Comparison of ENCODE assay signal across 1 cellular context in genomic region chr14:71638523-71639196, GRCh38.
TF ChIP-seq lines count a peak whose summit lies in the region.

No MANE protein-coding gene starts in this region.

TF ChIP-seq in GM12878, 131 proteins besides CTCF, POLR2A, EP300 and RAD21:
- TF ChIP-seq, protein P1, sequence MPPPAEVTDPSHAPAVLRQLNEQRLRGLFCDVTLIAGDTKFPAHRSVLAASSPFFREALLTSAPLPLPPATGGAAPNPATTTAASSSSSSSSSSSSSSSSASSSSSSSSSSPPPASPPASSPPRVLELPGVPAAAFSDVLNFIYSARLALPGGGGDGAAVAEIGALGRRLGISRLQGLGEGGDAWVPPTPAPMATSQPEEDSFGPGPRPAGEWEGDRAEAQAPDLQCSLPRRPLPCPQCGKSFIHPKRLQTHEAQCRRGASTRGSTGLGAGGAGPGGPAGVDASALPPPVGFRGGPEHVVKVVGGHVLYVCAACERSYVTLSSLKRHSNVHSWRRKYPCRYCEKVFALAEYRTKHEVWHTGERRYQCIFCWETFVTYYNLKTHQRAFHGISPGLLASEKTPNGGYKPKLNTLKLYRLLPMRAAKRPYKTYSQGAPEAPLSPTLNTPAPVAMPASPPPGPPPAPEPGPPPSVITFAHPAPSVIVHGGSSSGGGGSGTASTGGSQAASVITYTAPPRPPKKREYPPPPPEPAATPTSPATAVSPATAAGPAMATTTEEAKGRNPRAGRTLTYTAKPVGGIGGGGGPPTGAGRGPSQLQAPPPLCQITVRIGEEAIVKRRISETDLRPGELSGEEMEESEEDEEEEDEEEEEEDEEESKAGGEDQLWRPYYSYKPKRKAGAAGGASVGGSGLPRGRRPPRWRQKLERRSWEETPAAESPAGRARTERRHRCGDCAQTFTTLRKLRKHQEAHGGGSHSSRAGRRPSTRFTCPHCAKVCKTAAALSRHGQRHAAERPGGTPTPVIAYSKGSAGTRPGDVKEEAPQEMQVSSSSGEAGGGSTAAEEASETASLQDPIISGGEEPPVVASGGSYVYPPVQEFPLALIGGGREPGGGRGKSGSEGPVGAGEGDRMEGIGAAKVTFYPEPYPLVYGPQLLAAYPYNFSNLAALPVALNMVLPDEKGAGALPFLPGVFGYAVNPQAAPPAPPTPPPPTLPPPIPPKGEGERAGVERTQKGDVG (CRISPR knock-in tag; IDR thresholded peaks at IDR 0.05) = no peak
- TF ChIP-seq POLR2AphosphoS2 (IDR thresholded peaks at IDR 0.05; ENCODE audit: low read depth, low read length) (no peak), REST (IDR thresholded peaks at IDR 0.05; ENCODE audit: low read depth, low read length) (no peak), BACH1 (IDR thresholded peaks at IDR 0.05; ENCODE audit: borderline replicate concordance) (no peak), RUNX3 (IDR thresholded peaks at IDR 0.05; ENCODE audit: low read length) (no peak), GABPA (IDR thresholded peaks at IDR 0.05; ENCODE audit: low read depth) (no peak), KAT2A (conservative IDR thresholded peaks at IDR 0.05; ENCODE audit: control insufficient read depth, low read depth, low read length) (no peak), JUNB (IDR thresholded peaks at IDR 0.05) (no peak), NFYA (IDR thresholded peaks at IDR 0.05; ENCODE audit: borderline replicate concordance, low read depth, low read length) (no peak), YY1 (IDR thresholded peaks at IDR 0.05; ENCODE audit: low read depth, low read length) (no peak), POU2F2 (IDR thresholded peaks at IDR 0.05; ENCODE audit: borderline replicate concordance, low read depth, low read length) (no peak), RCOR1 (conservative IDR thresholded peaks at IDR 0.05; ENCODE audit: low read depth, low read length) (no peak), NKRF (conservative IDR thresholded peaks at IDR 0.05) (no peak)
- TF ChIP-seq, protein P2, sequence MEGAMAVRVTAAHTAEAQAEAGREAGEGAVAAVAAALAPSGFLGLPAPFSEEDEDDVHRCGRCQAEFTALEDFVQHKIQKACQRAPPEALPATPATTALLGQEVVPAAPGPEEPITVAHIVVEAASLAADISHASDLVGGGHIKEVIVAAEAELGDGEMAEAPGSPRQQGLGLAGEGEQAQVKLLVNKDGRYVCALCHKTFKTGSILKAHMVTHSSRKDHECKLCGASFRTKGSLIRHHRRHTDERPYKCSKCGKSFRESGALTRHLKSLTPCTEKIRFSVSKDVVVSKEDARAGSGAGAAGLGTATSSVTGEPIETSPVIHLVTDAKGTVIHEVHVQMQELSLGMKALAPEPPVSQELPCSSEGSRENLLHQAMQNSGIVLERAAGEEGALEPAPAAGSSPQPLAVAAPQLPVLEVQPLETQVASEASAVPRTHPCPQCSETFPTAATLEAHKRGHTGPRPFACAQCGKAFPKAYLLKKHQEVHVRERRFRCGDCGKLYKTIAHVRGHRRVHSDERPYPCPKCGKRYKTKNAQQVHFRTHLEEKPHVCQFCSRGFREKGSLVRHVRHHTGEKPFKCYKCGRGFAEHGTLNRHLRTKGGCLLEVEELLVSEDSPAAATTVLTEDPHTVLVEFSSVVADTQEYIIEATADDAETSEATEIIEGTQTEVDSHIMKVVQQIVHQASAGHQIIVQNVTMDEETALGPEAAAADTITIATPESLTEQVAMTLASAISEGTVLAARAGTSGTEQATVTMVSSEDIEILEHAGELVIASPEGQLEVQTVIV (IDR thresholded peaks at IDR 0.05; ENCODE audit: borderline replicate concordance, partially characterized antibody) = no peak
- TF ChIP-seq, protein P3, sequence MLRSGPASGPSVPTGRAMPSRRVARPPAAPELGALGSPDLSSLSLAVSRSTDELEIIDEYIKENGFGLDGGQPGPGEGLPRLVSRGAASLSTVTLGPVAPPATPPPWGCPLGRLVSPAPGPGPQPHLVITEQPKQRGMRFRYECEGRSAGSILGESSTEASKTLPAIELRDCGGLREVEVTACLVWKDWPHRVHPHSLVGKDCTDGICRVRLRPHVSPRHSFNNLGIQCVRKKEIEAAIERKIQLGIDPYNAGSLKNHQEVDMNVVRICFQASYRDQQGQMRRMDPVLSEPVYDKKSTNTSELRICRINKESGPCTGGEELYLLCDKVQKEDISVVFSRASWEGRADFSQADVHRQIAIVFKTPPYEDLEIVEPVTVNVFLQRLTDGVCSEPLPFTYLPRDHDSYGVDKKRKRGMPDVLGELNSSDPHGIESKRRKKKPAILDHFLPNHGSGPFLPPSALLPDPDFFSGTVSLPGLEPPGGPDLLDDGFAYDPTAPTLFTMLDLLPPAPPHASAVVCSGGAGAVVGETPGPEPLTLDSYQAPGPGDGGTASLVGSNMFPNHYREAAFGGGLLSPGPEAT (IDR thresholded peaks at IDR 0.05; ENCODE audit: low read depth) = no peak
